Comparison of ENCODE assay signal across 1 cellular context in the genomic region with DNA sequence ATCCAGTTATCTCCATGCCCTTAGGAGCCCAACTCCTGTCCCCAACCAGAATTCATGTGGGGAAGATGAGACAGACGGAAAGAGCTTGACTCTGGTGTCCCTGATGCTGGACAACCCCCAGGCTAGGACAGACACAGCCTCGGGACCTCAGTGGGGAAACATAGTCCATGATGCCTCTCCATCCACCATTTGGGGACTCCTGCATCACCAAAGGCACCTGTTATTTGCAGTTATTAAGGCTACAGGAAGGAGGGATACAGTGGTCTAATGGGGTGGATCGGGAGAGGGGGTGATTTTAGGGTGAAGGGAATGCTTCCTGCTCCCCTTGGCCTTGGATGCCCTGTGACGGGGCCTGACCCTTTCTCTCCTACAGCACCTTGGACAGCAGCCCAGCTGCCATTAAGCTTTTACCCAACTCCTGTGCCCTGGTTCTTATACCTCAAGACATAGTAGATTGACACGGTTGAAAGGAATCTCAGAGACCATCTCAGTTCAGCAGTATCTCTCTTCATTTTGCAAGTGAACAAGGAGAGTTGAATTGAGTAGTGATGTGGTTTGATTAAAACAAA.
TF ChIP-seq lines count a peak whose summit lies in the region.

No MANE protein-coding gene starts in this region.

TF ChIP-seq in K562, 482 proteins besides CTCF, POLR2A, EP300 and RAD21 (continued from another document):
- TF ChIP-seq, protein P1, sequence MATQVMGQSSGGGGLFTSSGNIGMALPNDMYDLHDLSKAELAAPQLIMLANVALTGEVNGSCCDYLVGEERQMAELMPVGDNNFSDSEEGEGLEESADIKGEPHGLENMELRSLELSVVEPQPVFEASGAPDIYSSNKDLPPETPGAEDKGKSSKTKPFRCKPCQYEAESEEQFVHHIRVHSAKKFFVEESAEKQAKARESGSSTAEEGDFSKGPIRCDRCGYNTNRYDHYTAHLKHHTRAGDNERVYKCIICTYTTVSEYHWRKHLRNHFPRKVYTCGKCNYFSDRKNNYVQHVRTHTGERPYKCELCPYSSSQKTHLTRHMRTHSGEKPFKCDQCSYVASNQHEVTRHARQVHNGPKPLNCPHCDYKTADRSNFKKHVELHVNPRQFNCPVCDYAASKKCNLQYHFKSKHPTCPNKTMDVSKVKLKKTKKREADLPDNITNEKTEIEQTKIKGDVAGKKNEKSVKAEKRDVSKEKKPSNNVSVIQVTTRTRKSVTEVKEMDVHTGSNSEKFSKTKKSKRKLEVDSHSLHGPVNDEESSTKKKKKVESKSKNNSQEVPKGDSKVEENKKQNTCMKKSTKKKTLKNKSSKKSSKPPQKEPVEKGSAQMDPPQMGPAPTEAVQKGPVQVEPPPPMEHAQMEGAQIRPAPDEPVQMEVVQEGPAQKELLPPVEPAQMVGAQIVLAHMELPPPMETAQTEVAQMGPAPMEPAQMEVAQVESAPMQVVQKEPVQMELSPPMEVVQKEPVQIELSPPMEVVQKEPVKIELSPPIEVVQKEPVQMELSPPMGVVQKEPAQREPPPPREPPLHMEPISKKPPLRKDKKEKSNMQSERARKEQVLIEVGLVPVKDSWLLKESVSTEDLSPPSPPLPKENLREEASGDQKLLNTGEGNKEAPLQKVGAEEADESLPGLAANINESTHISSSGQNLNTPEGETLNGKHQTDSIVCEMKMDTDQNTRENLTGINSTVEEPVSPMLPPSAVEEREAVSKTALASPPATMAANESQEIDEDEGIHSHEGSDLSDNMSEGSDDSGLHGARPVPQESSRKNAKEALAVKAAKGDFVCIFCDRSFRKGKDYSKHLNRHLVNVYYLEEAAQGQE (CRISPR knock-in tag; IDR thresholded peaks at IDR 0.05; ENCODE audit: low read depth), result peak; percentile 73; the same call in 1 of the 2 replicates
- peak in 1 of 3 experiments; percentile 16 for TF ChIP-seq YY1 (IDR thresholded peaks at IDR 0.05; ENCODE audit: borderline replicate concordance in 1 of 3, control insufficient read depth in 1 of 3, extremely low read depth in 1 of 3, insufficient read depth in 3 of 3, insufficient read length in 1 of 3, insufficient replicate concordance in 2 of 3, low read depth in 1 of 3, low read length in 2 of 3)
